In genomic region chr6:152312434-152312833, GRCh38 we compare ENCODE assay signal across 25 cellular contexts.
"Had no signal": no experiment of that assay in that cellular context is flagged by ENCODE, and none has a peak within 500 bp of the region (broad histone marks: within the 10 kb centered on the region; RNA-seq: fewer than 3 reads in every experiment).

No MANE protein-coding gene starts in this region.

- H3K4me1 ChIP-seq: colonic mucosa, left lung, psoas muscle, sigmoid colon, tibial nerve had no signal

- FAIRE-seq: endothelial cell of umbilical vein, urothelium cell line had no signal

- H3K79me2 ChIP-seq: hepatocyte had no signal

- H3K4me3 ChIP-seq: colonic mucosa, esophagus squamous epithelium, heart left ventricle, hepatocyte, left lung, psoas muscle, sigmoid colon, spleen, thoracic aorta, tibial nerve, upper lobe of left lung had no signal

- H3K36me3 ChIP-seq: colonic mucosa had no signal

- DNase-seq: colonic mucosa; effector CD8-positive, alpha-beta T cell; endodermal cell; esophagus squamous epithelium; foreskin melanocyte; heart left ventricle; left cardiac atrium; left lung; mesenchymal stem cell; naive thymus-derived CD8-positive, alpha-beta T cell; nephron progenitor cell; nucleus accumbens; posterior cingulate gyrus; psoas muscle; right cardiac atrium; sigmoid colon; spleen; stimulated activated CD4-positive, alpha-beta T cell treated with anti-CD3 and anti-CD28 coated beads, Interleukin-4, amount 100 ng/mL, for 4 hours; stimulated activated naive B cell treated with anti-CD40 and anti-IgM and Interleukin-4, amounts not matched to agents 10 μg/mL and 1 μg/mL and 100 μg/mL, for 72 hours; upper lobe of left lung had no signal

- H3K27ac ChIP-seq: colonic mucosa, esophagus squamous epithelium, left lung, psoas muscle, sigmoid colon, tibial nerve had no signal

- H3K27me3 ChIP-seq: colonic mucosa, esophagus squamous epithelium, heart left ventricle, hepatocyte, left lung, sigmoid colon, spleen, tibial nerve, upper lobe of left lung had no signal
